ENCODE assay signal across 8 cellular contexts in genomic region chr5:1800470-1801060, GRCh38. TPM values are rescaled to one million over a fixed set of nuclear protein-coding genes. Genes with fewer than 3 reads are reported as not detected.
A peak's percentile ranks its signal among the peaks of the same experiment; 100 is the strongest.
DNase-seq lines count a peak whose midpoint lies in the region; TF ChIP-seq lines count a peak whose summit lies in the region.

No MANE protein-coding gene starts in this region.

- peak overlapping the region; percentile 93 for H3K4me3 ChIP-seq in BE2C (ENCODE audit: low read depth, low read length)
- peak overlapping the region; percentile 81 to 84 for H3K4me3 ChIP-seq in foreskin fibroblast (ENCODE audit: low read depth in 1 of 2, low read length in 2 of 2)
- peak overlapping the region; percentile 95 for H3K4me3 ChIP-seq in osteoblast (ENCODE audit: insufficient read depth, low read length)

- H3K27me3 ChIP-seq in BE2C, result no peaks in the 10 kb centered on the region
- no peaks in the 10 kb centered on the region for H3K27me3 ChIP-seq in osteoblast (ENCODE audit: insufficient read depth, low read length)

- no peaks in the 10 kb centered on the region for H3K9me3 Mint-ChIP-seq in activated CD4-positive, alpha-beta memory T cell treated with anti-CD3 and anti-CD28 coated beads for 36 hours

- H3K36me3 Mint-ChIP-seq in activated CD4-positive, alpha-beta memory T cell treated with anti-CD3 and anti-CD28 coated beads for 36 hours, result peaks cover 54% of the 10 kb centered on the region

- H3K79me2 ChIP-seq in osteoblast (ENCODE audit: insufficient read depth, low read length), result peaks cover 69% of the 10 kb centered on the region

- POLR2A ChIA-PET in activated CD4-positive, alpha-beta memory T cell treated with anti-CD3 and anti-CD28 coated beads for 36 hours (lab: Charles Lee), result interaction anchor here (1.0 to 2.4 kb wide), 2 partner anchors 8 to 11 kb away, joined by 4 to 14 read pairs; no protein-coding TSS in a partner anchor
- POLR2A ChIA-PET in GM10248 (lab: Yijun Ruan, JAX), result no interaction called here

- peak; percentile 7 for TF ChIP-seq POLR2A in GM19099 (IDR thresholded peaks at IDR 0.05; ENCODE audit: extremely low read depth, insufficient read length, low read depth)

- H2AFZ ChIP-seq in osteoblast (ENCODE audit: low read length), result peak overlapping the region; percentile 90

- no peaks in the 10 kb centered on the region for H3K27me3 Mint-ChIP-seq in activated CD4-positive, alpha-beta memory T cell treated with anti-CD3 and anti-CD28 coated beads for 36 hours

- H3K27ac Mint-ChIP-seq in activated CD4-positive, alpha-beta memory T cell treated with anti-CD3 and anti-CD28 coated beads for 36 hours, result peak overlapping the region; percentile 99

- CTCF ChIA-PET in activated CD4-positive, alpha-beta memory T cell treated with anti-CD3 and anti-CD28 coated beads for 36 hours (lab: Charles Lee), result interaction anchor here (1.0 kb wide), 1 partner anchor 37 kb away, joined by 5 read pairs; no protein-coding TSS in a partner anchor
- CTCF ChIA-PET in GM10248 (lab: Yijun Ruan, JAX), result interaction anchor here (0.7 to 1.9 kb wide), 6 partner anchors 8 to 62 kb away, joined by 3 to 7 read pairs (median 4); no protein-coding TSS in a partner anchor

- H3K4me1 ChIP-seq in BE2C (no peaks in the 10 kb centered on the region; the same call in 1 of the 2 replicates), osteoblast (ENCODE audit: insufficient read depth, low read length) (peaks cover 21% of the 10 kb centered on the region)

- peaks cover 7% of the 10 kb centered on the region for H4K20me1 ChIP-seq in osteoblast (ENCODE audit: insufficient read depth, low read length)

- H3K4me3 Mint-ChIP-seq in activated CD4-positive, alpha-beta memory T cell treated with anti-CD3 and anti-CD28 coated beads for 36 hours, result peak overlapping the region; percentile 100

- peaks cover 50% of the 10 kb centered on the region for H3K4me1 Mint-ChIP-seq in activated CD4-positive, alpha-beta memory T cell treated with anti-CD3 and anti-CD28 coated beads for 36 hours (ENCODE audit: low read depth)

- intact Hi-C loops in activated CD4-positive, alpha-beta memory T cell treated with anti-CD3 and anti-CD28 coated beads for 36 hours (cut with micrococcal nuclease), result loop anchor here (1.0 to 10.0 kb wide), 2 partner anchors 8 to 66 kb away; no protein-coding TSS in a partner anchor

- H3K36me3 ChIP-seq in BE2C, result peaks cover 47% of the 10 kb centered on the region
- H3K36me3 ChIP-seq in osteoblast (ENCODE audit: insufficient read depth, low read length), result peaks cover 38% of the 10 kb centered on the region

- H3K4me2 ChIP-seq in osteoblast (ENCODE audit: insufficient read depth, low read length), result peak overlapping the region; percentile 98

- TF ChIP-seq CTCF in BE2C (IDR thresholded peaks at IDR 0.05; ENCODE audit: low read depth, low read length), result no peak
- TF ChIP-seq CTCF in foreskin fibroblast (IDR thresholded peaks at IDR 0.05; ENCODE audit: low read depth, low read length), result no peak
- TF ChIP-seq CTCF in osteoblast (IDR thresholded peaks at IDR 0.05; ENCODE audit: extremely low read depth, low read depth, low read length), result no peak
- no peak for TF ChIP-seq CTCF in GM10248 (IDR thresholded peaks at IDR 0.05; ENCODE audit: control extremely low read depth, extremely low read depth, low read depth, missing control alignments)

- DNase-seq in BE2C, result no peak
- peak; percentile 41 for DNase-seq in NCI-H1092 (lab: John Stamatoyannopoulos, UW)
- peak; percentile 39 for DNase-seq in activated CD4-positive, alpha-beta memory T cell treated with anti-CD3 and anti-CD28 coated beads for 36 hours
- DNase-seq in foreskin fibroblast, result peak in 1 of 2 donors; percentile 43
- DNase-seq in osteoblast (ENCODE audit: insufficient read length, low spot score, missing footprints), result peak; percentile 67
- no peak for DNase-seq in GM10248 (ENCODE audit: extremely low spot score)
- DNase-seq in stimulated activated CD4-positive, alpha-beta T cell treated with anti-CD3 and anti-CD28 coated beads, Interleukin-2, amount 100 ng/mL, for 24 hours, result no peak

- peak overlapping the region; percentile 90 for H3K27ac ChIP-seq in osteoblast (ENCODE audit: low read depth, low read length)

- no peaks in the 10 kb centered on the region for H3K9me3 ChIP-seq in BE2C
- H3K9me3 ChIP-seq in osteoblast (ENCODE audit: low read depth, low read length), result no peaks in the 10 kb centered on the region

RNA-seq across cellular contexts. Expression of gene NDUFS6, which starts 0.6 kb away (rescaled TPM):
- polyA plus RNA-seq in BE2C (2012; ENCODE audit: insufficient read depth, insufficient read length, low read depth), result 497 TPM
- 10 to 100 TPM; 38.9 to 39.5 TPM for total RNA-seq in activated CD4-positive, alpha-beta memory T cell treated with anti-CD3 and anti-CD28 coated beads for 36 hours
- total RNA-seq in osteoblast, result 19.2 and 23.9 TPM in 2 replicates

RNA-seq across cellular contexts. Expression of gene MRPL36, which starts 0.9 kb away (rescaled TPM):
- 180 TPM for polyA plus RNA-seq in BE2C (2012; ENCODE audit: insufficient read depth, insufficient read length, low read depth)
- 10 to 100 TPM; 60.8 to 64.7 TPM for total RNA-seq in activated CD4-positive, alpha-beta memory T cell treated with anti-CD3 and anti-CD28 coated beads for 36 hours
- total RNA-seq in osteoblast, result 35.1 and 35.7 TPM in 2 replicates

Comparison
In these comparisons a context has a peak if more than half of its experiments do, and no peak if none do; other contexts are left out.
1. DNase-seq: peak in NCI-H1092 (single experiment), activated CD4-positive, alpha-beta memory T cell treated with anti-CD3 and anti-CD28 coated beads for 36 hours (single experiment) and osteoblast (single experiment); none in BE2C (single experiment), GM10248 (single experiment) and stimulated activated CD4-positive, alpha-beta T cell treated with anti-CD3 and anti-CD28 coated beads, Interleukin-2, amount 100 ng/mL, for 24 hours (0 of 2).
2. Peak in every context shown above with its lines, with median percentiles within 50 percentile points of each other: H3K4me3 ChIP-seq.